Comparison of ENCODE assay signal across 8 cellular contexts in the genomic region with DNA sequence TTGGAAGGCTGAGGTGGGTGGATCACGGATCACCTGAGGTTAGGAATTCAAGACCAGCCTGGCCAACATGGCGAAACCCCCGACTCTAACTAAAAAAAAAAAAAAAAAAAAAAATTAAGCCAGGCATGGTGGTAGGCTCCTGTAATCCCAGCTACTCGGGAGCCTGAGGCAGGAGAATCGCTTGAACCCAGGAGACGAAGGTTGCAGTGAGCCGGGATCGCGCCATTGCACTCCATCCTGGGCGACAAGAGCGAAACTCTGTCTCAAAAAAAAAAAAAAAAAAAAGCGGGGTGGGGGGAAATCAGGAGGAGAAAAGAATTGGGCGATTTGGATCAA. TPM values are rescaled to one million over a fixed set of nuclear protein-coding genes. Genes with fewer than 3 reads are reported as not detected.
A peak's percentile ranks its signal among the peaks of the same experiment; 100 is the strongest.
DNase-seq lines count a peak whose midpoint lies in the region; ATAC-seq, FAIRE-seq and TF ChIP-seq lines count a peak whose summit lies in the region.
"Not testable (repeated sequence)": the region's sequence is repeated elsewhere in the genome, so short reads cannot be mapped to it uniquely, and the experiment has no call there.

No MANE protein-coding gene starts in this region.

- peaks cover 28% of the 10 kb centered on the region for H3K4me1 Mint-ChIP-seq in activated CD8-positive, alpha-beta T cell treated with anti-CD3 and anti-CD28 coated beads for 36 hours (ENCODE audit: low read depth)
- H3K4me1 Mint-ChIP-seq in brain = peaks cover 62% of the 10 kb centered on the region

- H3K36me3 Mint-ChIP-seq in activated CD8-positive, alpha-beta T cell treated with anti-CD3 and anti-CD28 coated beads for 36 hours (ENCODE audit: low read depth); brain: not testable (repeated sequence)

- POLR2A ChIA-PET in activated CD8-positive, alpha-beta T cell treated with anti-CD3 and anti-CD28 coated beads for 36 hours (lab: Charles Lee) = interaction anchor here (0.5 to 1.9 kb wide), 4 partner anchors 11 to 285 kb away, joined by 3 to 10 read pairs (median 6); a partner anchor contains a TSS

- not testable (repeated sequence) for H3K4me3 Mint-ChIP-seq in activated CD8-positive, alpha-beta T cell treated with anti-CD3 and anti-CD28 coated beads for 36 hours
- H3K4me3 Mint-ChIP-seq in brain = peak overlapping the region; percentile 23 to 87 (median 73)

- not testable (repeated sequence) for H3K9me3 ChIP-seq in BE2C; MG63; fibroblast of lung (ENCODE audit: control insufficient read depth, insufficient read depth, low read depth, low read length); kidney (ENCODE audit: control insufficient read depth in 1 of 2, low read length in 2 of 2); pancreas; testis

- H3K4me3 ChIP-seq in BE2C (ENCODE audit: low read depth, low read length) (peak overlapping the region; percentile 61), MG63 (peak overlapping the region; percentile 38), fibroblast of lung (replicated peaks in 1 of 4; ENCODE audit: control extremely low read depth in 1 of 4, insufficient read depth in 1 of 4, low read depth in 3 of 4, low read length in 4 of 4) (peak overlapping the region in 2 of 4 experiments; percentile 16 to 44), kidney (ENCODE audit: low read length in 2 of 2) (peak overlapping the region in 1 of 2 donors; percentile 11), pancreas (peak overlapping the region in 2 of 4 donors; percentile 34 to 35)
- not testable (repeated sequence) for H3K4me3 ChIP-seq in testis

- H3K27ac ChIP-seq in fibroblast of lung (ENCODE audit: insufficient read depth, low read length) = not testable (repeated sequence)
- peak overlapping the region; percentile 10 to 68 for H3K27ac ChIP-seq in kidney (ENCODE audit: low read depth in 2 of 2, low read length in 2 of 2)
- peak overlapping the region; percentile 64 to 93 (median 80) for H3K27ac ChIP-seq in pancreas
- H3K27ac ChIP-seq in testis = peak overlapping the region; percentile 66 to 72

- H3K4me1 ChIP-seq in BE2C (peaks cover 10% of the 10 kb centered on the region), fibroblast of lung (ENCODE audit: control insufficient read depth, extremely low read depth, insufficient read depth, low read length) (peaks cover 14% of the 10 kb centered on the region), kidney (ENCODE audit: control insufficient read depth in 1 of 2, insufficient read depth in 1 of 2, low read depth in 1 of 2, low read length in 2 of 2) (peaks cover 11 to 19% of the 10 kb centered on the region in 2 donors), pancreas (peaks cover 6 to 36% (median 17%) of the 10 kb centered on the region in 3 donors), testis (peaks cover 40% of the 10 kb centered on the region)

- WGBS in pancreas, 2 donors = 21 to 37% methylated on average over 12 to 13 of the region's 13 CpGs
- WGBS in testis, 2 donors = 44 to 56% methylated on average over 13 of the region's 13 CpGs

- not testable (repeated sequence) for H3K79me2 ChIP-seq in fibroblast of lung (ENCODE audit: control insufficient read depth, insufficient read depth, low read length)

- H3K4me2 ChIP-seq in fibroblast of lung (ENCODE audit: extremely low read depth, insufficient read depth, low read length) = peak overlapping the region; percentile 92

- not testable (repeated sequence) for TF ChIP-seq POLR2A in testis (IDR thresholded peaks at IDR 0.05)

- H3K27me3 ChIP-seq in BE2C; MG63; fibroblast of lung (ENCODE audit: control insufficient read depth, insufficient read depth, low read length); pancreas; testis: not testable (repeated sequence)

- H4K20me1 ChIP-seq in fibroblast of lung (ENCODE audit: control insufficient read depth, extremely low read depth, insufficient read depth, low read length) = not testable (repeated sequence)

- H3K9me3 Mint-ChIP-seq in activated CD8-positive, alpha-beta T cell treated with anti-CD3 and anti-CD28 coated beads for 36 hours; brain: not testable (repeated sequence)

- H3K9ac ChIP-seq in fibroblast of lung (ENCODE audit: insufficient read depth, low read length); kidney (ENCODE audit: low read length in 2 of 2): not testable (repeated sequence)

- DNase-seq in BE2C; MG63; activated CD8-positive, alpha-beta T cell treated with anti-CD3 and anti-CD28 coated beads for 36 hours; fibroblast of lung (ENCODE audit: low read depth in 2 of 2); kidney; pancreas; testis: not testable (repeated sequence)

- not testable (repeated sequence) for FAIRE-seq in kidney (lab: Jason Lieb, UNC); pancreas (lab: Jason Lieb, UNC)

- H3K36me3 ChIP-seq in BE2C; MG63; fibroblast of lung (ENCODE audit: control insufficient read depth, insufficient read depth, low read length); kidney (ENCODE audit: control insufficient read depth in 1 of 2, insufficient read depth in 2 of 2, low read length in 2 of 2); pancreas; testis (ENCODE audit: low read depth, missing control alignments): not testable (repeated sequence)

- CTCF ChIA-PET in activated CD8-positive, alpha-beta T cell treated with anti-CD3 and anti-CD28 coated beads for 36 hours (lab: Charles Lee) = interaction anchor here (1.2 kb wide), 1 partner anchor 24 kb away, joined by 3 read pairs; no protein-coding TSS in a partner anchor

- H3K27ac Mint-ChIP-seq in activated CD8-positive, alpha-beta T cell treated with anti-CD3 and anti-CD28 coated beads for 36 hours = peak overlapping the region; percentile 53
- peak overlapping the region; percentile 84 to 99 (median 96) for H3K27ac Mint-ChIP-seq in brain

- not testable (repeated sequence) for ATAC-seq in activated CD8-positive, alpha-beta T cell treated with anti-CD3 and anti-CD28 coated beads for 36 hours
- ATAC-seq in pancreas = peak in 3 of 4 donors; percentile 1 to 22 (median 9)

- intact Hi-C loops in activated CD8-positive, alpha-beta T cell treated with anti-CD3 and anti-CD28 coated beads for 36 hours (cut with micrococcal nuclease); kidney (cut with DNase I); pancreas (cut with DNase I); testis (cut with DNase I; ENCODE audit: low total_unique reads): not testable (repeated sequence)

- H3K27me3 Mint-ChIP-seq in activated CD8-positive, alpha-beta T cell treated with anti-CD3 and anti-CD28 coated beads for 36 hours = not testable (repeated sequence)
- peaks cover 15% of the 10 kb centered on the region for H3K27me3 Mint-ChIP-seq in brain

- TF ChIP-seq CTCF in BE2C (IDR thresholded peaks at IDR 0.05; ENCODE audit: low read depth, low read length); activated CD8-positive, alpha-beta T cell treated with anti-CD3 and anti-CD28 coated beads for 36 hours (IDR thresholded peaks at IDR 0.05); brain (conservative IDR thresholded peaks at IDR 0.05); fibroblast of lung (conservative IDR thresholded peaks at IDR 0.05 in 1 of 2, IDR thresholded peaks at IDR 0.05 in 1 of 2; ENCODE audit: low read depth in 1 of 2, low read length in 2 of 2); kidney (IDR thresholded peaks at IDR 0.05; ENCODE audit: borderline replicate concordance, extremely low read depth, insufficient read depth); pancreas (IDR thresholded peaks at IDR 0.05); testis (IDR thresholded peaks at IDR 0.05): not testable (repeated sequence)

- not testable (repeated sequence) for H2AFZ ChIP-seq in fibroblast of lung (ENCODE audit: low read length)

RNA-seq across cellular contexts. Expression of a gene that starts 2.0 kb away (rescaled TPM):
- polyA plus RNA-seq in BE2C (2012; ENCODE audit: insufficient read depth, insufficient read length, low read depth) = 4.4 TPM
- total RNA-seq in MG63 (2014; rRNA removed; shearing (Covaris generic); ENCODE audit: low replicate concordance) = 0.35 and 3.0 TPM in 2 replicates
- under 1 TPM; 0.51 to 0.86 TPM for total RNA-seq in activated CD8-positive, alpha-beta T cell treated with anti-CD3 and anti-CD28 coated beads for 36 hours
- polyA plus RNA-seq in brain (ENCODE audit: insufficient read depth, low read depth, low replicate concordance) = 2.5 TPM
- total RNA-seq in fibroblast of lung = 5.6 and 14.0 TPM in 2 replicates
- polyA plus RNA-seq in fibroblast of lung = 14.5 and 17.5 TPM in 2 replicates
- 9.8 and 11.7 TPM in 2 replicates for polyA plus RNA-seq in fibroblast of lung (2012)
- 24.2 and 42.0 TPM in 2 replicates for polyA minus RNA-seq in fibroblast of lung (ENCODE audit: low replicate concordance)
- total RNA-seq in kidney = 24.7 TPM
- polyA plus RNA-seq in kidney (ENCODE audit: insufficient read depth, low read depth, low replicate concordance) = 21.6 TPM
- total RNA-seq in pancreas = 10 to 100 TPM in 1 of 6 donors, 1 to 10 TPM in 5; 1.7 to 11.8 (median 3.7) TPM
- polyA plus RNA-seq in pancreas = 1 to 10 TPM; 4.1 to 4.9 TPM
- 10 to 100 TPM; 39.8 to 50.4 TPM for total RNA-seq in testis
- 20.5 TPM for polyA plus RNA-seq in testis (ENCODE audit: insufficient read depth, low read depth, low replicate concordance)

RNA-seq across cellular contexts. Expression of a gene that starts 11.0 kb away (rescaled TPM):
- polyA plus RNA-seq in BE2C (2012; ENCODE audit: insufficient read depth, insufficient read length, low read depth) = 197 TPM
- 35.9 and 42.3 TPM in 2 replicates for total RNA-seq in MG63 (2014; rRNA removed; shearing (Covaris generic); ENCODE audit: low replicate concordance)
- 10 to 100 TPM; 67.1 to 67.6 TPM for total RNA-seq in activated CD8-positive, alpha-beta T cell treated with anti-CD3 and anti-CD28 coated beads for 36 hours
- 109 TPM for polyA plus RNA-seq in brain (ENCODE audit: insufficient read depth, low read depth, low replicate concordance)
- 8.0 and 9.9 TPM in 2 replicates for total RNA-seq in fibroblast of lung
- polyA plus RNA-seq in fibroblast of lung = 29.9 and 41.2 TPM in 2 replicates
- 48.4 and 79.5 TPM in 2 replicates for polyA plus RNA-seq in fibroblast of lung (2012)
- polyA minus RNA-seq in fibroblast of lung (ENCODE audit: low replicate concordance) = 84.0 and 88.2 TPM in 2 replicates
- total RNA-seq in kidney = 55.0 TPM
- 40.6 TPM for polyA plus RNA-seq in kidney (ENCODE audit: insufficient read depth, low read depth, low replicate concordance)
- 10 to 100 TPM; 10.5 to 23.5 (median 19.3) TPM for total RNA-seq in pancreas
- 10 to 100 TPM; 15.7 to 24.3 TPM for polyA plus RNA-seq in pancreas
- total RNA-seq in testis = 10 to 100 TPM; 30.2 to 32.1 TPM
- polyA plus RNA-seq in testis (ENCODE audit: insufficient read depth, low read depth, low replicate concordance) = 121 TPM

RNA-seq across cellular contexts. Expression of a gene that starts 21.0 kb away (rescaled TPM):
- 100 TPM for polyA plus RNA-seq in BE2C (2012; ENCODE audit: insufficient read depth, insufficient read length, low read depth)
- 0.16 TPM in 1 of 2 replicates, not detected in the other for total RNA-seq in MG63 (2014; rRNA removed; shearing (Covaris generic); ENCODE audit: low replicate concordance)
- 1 to 10 TPM; 8.2 to 9.1 TPM for total RNA-seq in activated CD8-positive, alpha-beta T cell treated with anti-CD3 and anti-CD28 coated beads for 36 hours
- 112 TPM for polyA plus RNA-seq in brain (ENCODE audit: insufficient read depth, low read depth, low replicate concordance)
- total RNA-seq in fibroblast of lung = 17.5 and 39.6 TPM in 2 replicates
- 26.8 and 35.8 TPM in 2 replicates for polyA plus RNA-seq in fibroblast of lung
- 27.8 and 38.7 TPM in 2 replicates for polyA plus RNA-seq in fibroblast of lung (2012)
- polyA minus RNA-seq in fibroblast of lung (ENCODE audit: low replicate concordance) = 84.9 and 114 TPM in 2 replicates
- 4.5 TPM for total RNA-seq in kidney
- polyA plus RNA-seq in kidney (ENCODE audit: insufficient read depth, low read depth, low replicate concordance) = 2.0 TPM
- total RNA-seq in pancreas = 1 to 10 TPM in 3 of 6 donors, under 1 TPM in 3; 0.32 to 2.5 (median 0.96) TPM
- 1 to 10 TPM; 2.3 to 8.3 TPM for polyA plus RNA-seq in pancreas
- total RNA-seq in testis = 1 to 10 TPM; 1.4 to 1.7 TPM
- 2.3 TPM for polyA plus RNA-seq in testis (ENCODE audit: insufficient read depth, low read depth, low replicate concordance)

RNA-seq across cellular contexts. Expression of a gene that starts 39.3 kb away (rescaled TPM):
- polyA plus RNA-seq in BE2C (2012; ENCODE audit: insufficient read depth, insufficient read length, low read depth) = 38.1 TPM
- total RNA-seq in MG63 (2014; rRNA removed; shearing (Covaris generic); ENCODE audit: low replicate concordance) = 9.5 and 33.3 TPM in 2 replicates
- total RNA-seq in activated CD8-positive, alpha-beta T cell treated with anti-CD3 and anti-CD28 coated beads for 36 hours = 10 to 100 TPM; 25.1 to 28.8 TPM
- polyA plus RNA-seq in brain (ENCODE audit: insufficient read depth, low read depth, low replicate concordance) (39.0 TPM), fibroblast of lung (6.4 and 7.0 TPM in 2 replicates), kidney (ENCODE audit: insufficient read depth, low read depth, low replicate concordance) (44.0 TPM), pancreas (10 to 100 TPM; 19.6 to 24.1 TPM), testis (ENCODE audit: insufficient read depth, low read depth, low replicate concordance) (16.7 TPM)
- total RNA-seq in fibroblast of lung (10.0 and 12.4 TPM in 2 replicates), kidney (14.3 TPM), pancreas (1 to 10 TPM; 7.0 to 8.8 (median 8.5) TPM), testis (10 to 100 TPM; 30.6 to 33.5 TPM)
- 9.2 and 12.2 TPM in 2 replicates for polyA plus RNA-seq in fibroblast of lung (2012)
- 0.71 and 0.93 TPM in 2 replicates for polyA minus RNA-seq in fibroblast of lung (ENCODE audit: low replicate concordance)
